Comparison of ENCODE assay signal across 2 cellular contexts in genomic region chr20:47941869-47942268, GRCh38.
TF ChIP-seq lines count a peak whose summit lies in the region.

No MANE protein-coding gene starts in this region.

TF ChIP-seq in HepG2, 621 proteins besides CTCF, POLR2A, EP300 and RAD21:
- TF ChIP-seq, protein P1, sequence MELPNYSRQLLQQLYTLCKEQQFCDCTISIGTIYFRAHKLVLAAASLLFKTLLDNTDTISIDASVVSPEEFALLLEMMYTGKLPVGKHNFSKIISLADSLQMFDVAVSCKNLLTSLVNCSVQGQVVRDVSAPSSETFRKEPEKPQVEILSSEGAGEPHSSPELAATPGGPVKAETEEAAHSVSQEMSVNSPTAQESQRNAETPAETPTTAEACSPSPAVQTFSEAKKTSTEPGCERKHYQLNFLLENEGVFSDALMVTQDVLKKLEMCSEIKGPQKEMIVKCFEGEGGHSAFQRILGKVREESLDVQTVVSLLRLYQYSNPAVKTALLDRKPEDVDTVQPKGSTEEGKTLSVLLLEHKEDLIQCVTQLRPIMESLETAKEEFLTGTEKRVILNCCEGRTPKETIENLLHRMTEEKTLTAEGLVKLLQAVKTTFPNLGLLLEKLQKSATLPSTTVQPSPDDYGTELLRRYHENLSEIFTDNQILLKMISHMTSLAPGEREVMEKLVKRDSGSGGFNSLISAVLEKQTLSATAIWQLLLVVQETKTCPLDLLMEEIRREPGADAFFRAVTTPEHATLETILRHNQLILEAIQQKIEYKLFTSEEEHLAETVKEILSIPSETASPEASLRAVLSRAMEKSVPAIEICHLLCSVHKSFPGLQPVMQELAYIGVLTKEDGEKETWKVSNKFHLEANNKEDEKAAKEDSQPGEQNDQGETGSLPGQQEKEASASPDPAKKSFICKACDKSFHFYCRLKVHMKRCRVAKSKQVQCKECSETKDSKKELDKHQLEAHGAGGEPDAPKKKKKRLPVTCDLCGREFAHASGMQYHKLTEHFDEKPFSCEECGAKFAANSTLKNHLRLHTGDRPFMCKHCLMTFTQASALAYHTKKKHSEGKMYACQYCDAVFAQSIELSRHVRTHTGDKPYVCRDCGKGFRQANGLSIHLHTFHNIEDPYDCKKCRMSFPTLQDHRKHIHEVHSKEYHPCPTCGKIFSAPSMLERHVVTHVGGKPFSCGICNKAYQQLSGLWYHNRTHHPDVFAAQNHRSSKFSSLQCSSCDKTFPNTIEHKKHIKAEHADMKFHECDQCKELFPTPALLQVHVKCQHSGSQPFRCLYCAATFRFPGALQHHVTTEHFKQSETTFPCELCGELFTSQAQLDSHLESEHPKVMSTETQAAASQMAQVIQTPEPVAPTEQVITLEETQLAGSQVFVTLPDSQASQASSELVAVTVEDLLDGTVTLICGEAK (IDR thresholded peaks at IDR 0.05), result peak; percentile 33; the same call in 1 of the 2 replicates
- TF ChIP-seq, protein P1 (CRISPR knock-in tag; IDR thresholded peaks at IDR 0.05), result peak; percentile 96
- TF ChIP-seq ZNF160 (CRISPR knock-in tag; IDR thresholded peaks at IDR 0.05) (no peak), MTF1 (CRISPR knock-in tag; IDR thresholded peaks at IDR 0.05) (no peak), CEBPB (IDR thresholded peaks at IDR 0.05; ENCODE audit: borderline replicate concordance, low read depth, low read length) (no peak), ZNF124 (CRISPR knock-in tag; IDR thresholded peaks at IDR 0.05) (no peak), HCFC1 (IDR thresholded peaks at IDR 0.05; ENCODE audit: low read depth, low read length) (no peak), ELF3 (CRISPR knock-in tag; IDR thresholded peaks at IDR 0.05) (no peak)
- TF ChIP-seq, protein P2, sequence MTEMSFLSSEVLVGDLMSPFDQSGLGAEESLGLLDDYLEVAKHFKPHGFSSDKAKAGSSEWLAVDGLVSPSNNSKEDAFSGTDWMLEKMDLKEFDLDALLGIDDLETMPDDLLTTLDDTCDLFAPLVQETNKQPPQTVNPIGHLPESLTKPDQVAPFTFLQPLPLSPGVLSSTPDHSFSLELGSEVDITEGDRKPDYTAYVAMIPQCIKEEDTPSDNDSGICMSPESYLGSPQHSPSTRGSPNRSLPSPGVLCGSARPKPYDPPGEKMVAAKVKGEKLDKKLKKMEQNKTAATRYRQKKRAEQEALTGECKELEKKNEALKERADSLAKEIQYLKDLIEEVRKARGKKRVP (CRISPR knock-in tag; IDR thresholded peaks at IDR 0.05), result no peak

TF ChIP-seq in K562, 482 proteins besides CTCF, POLR2A, EP300 and RAD21:
- TF ChIP-seq, protein P3, sequence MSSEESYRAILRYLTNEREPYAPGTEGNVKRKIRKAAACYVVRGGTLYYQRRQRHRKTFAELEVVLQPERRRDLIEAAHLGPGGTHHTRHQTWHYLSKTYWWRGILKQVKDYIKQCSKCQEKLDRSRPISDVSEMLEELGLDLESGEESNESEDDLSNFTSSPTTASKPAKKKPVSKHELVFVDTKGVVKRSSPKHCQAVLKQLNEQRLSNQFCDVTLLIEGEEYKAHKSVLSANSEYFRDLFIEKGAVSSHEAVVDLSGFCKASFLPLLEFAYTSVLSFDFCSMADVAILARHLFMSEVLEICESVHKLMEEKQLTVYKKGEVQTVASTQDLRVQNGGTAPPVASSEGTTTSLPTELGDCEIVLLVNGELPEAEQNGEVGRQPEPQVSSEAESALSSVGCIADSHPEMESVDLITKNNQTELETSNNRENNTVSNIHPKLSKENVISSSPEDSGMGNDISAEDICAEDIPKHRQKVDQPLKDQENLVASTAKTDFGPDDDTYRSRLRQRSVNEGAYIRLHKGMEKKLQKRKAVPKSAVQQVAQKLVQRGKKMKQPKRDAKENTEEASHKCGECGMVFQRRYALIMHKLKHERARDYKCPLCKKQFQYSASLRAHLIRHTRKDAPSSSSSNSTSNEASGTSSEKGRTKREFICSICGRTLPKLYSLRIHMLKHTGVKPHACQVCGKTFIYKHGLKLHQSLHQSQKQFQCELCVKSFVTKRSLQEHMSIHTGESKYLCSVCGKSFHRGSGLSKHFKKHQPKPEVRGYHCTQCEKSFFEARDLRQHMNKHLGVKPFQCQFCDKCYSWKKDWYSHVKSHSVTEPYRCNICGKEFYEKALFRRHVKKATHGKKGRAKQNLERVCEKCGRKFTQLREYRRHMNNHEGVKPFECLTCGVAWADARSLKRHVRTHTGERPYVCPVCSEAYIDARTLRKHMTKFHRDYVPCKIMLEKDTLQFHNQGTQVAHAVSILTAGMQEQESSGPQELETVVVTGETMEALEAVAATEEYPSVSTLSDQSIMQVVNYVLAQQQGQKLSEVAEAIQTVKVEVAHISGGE (CRISPR knock-in tag; IDR thresholded peaks at IDR 0.05), result peak in 1 of 3 experiments; percentile 9; a peak in 1 of 6 replicates
- TF ChIP-seq TRIM28 (IDR thresholded peaks at IDR 0.05), result no peak
- TF ChIP-seq, protein P1 (IDR thresholded peaks at IDR 0.05), result peak; percentile 90
- TF ChIP-seq, protein P1 (CRISPR knock-in tag; IDR thresholded peaks at IDR 0.05), result peak; percentile 74
